In genomic region chr5:65790371-65791163, GRCh38 we compare ENCODE assay signal across 11 cellular contexts.
A peak's percentile ranks its signal among the peaks of the same experiment; 100 is the strongest.
DNase-seq lines count a peak whose midpoint lies in the region; ATAC-seq and TF ChIP-seq lines count a peak whose summit lies in the region.
"Had no signal": no experiment of that assay in that cellular context is flagged by ENCODE, and none has a peak within 500 bp of the region (broad histone marks: within the 10 kb centered on the region; RNA-seq: fewer than 3 reads in every experiment).

No MANE protein-coding gene starts in this region.

- peaks cover 0 to 2% (median 0%) of the 10 kb centered on the region in 3 donors for H3K27me3 Mint-ChIP-seq in CD14-positive monocyte (ENCODE audit: low read depth in 3 of 3)
- H3K27me3 Mint-ChIP-seq in activated CD8-positive, alpha-beta T cell treated with anti-CD3 and anti-CD28 coated beads for 36 hours: no peaks in the 10 kb centered on the region
- no peaks in the 10 kb centered on the region for H3K27me3 Mint-ChIP-seq in memory B cell
- peaks cover 4% of the 10 kb centered on the region for H3K27me3 Mint-ChIP-seq in glutamatergic neuron (ENCODE audit: unreplicated experiment)
- H3K27me3 Mint-ChIP-seq: CD4-positive, alpha-beta memory T cell had no signal

- H3K27ac Mint-ChIP-seq in CD14-positive monocyte: peak overlapping the region; percentile 74 to 89 (median 82)
- peak overlapping the region; percentile 76 for H3K27ac Mint-ChIP-seq in activated CD8-positive, alpha-beta T cell treated with anti-CD3 and anti-CD28 coated beads for 36 hours
- peak overlapping the region; percentile 55 for H3K27ac Mint-ChIP-seq in memory B cell
- no peak overlapping the region for H3K27ac Mint-ChIP-seq in glutamatergic neuron (ENCODE audit: unreplicated experiment)

- ATAC-seq in GM18907 (IDR thresholded peaks at IDR 0.05; ENCODE audit: unreplicated experiment) (peak; percentile 56), memory B cell (ENCODE audit: low read depth) (peak; percentile 99), HG02973 (IDR thresholded peaks at IDR 0.05; ENCODE audit: unreplicated experiment) (no peak)
- ATAC-seq in activated CD8-positive, alpha-beta T cell treated with anti-CD3 and anti-CD28 coated beads for 36 hours: peak; percentile 91
- ATAC-seq: sciatic nerve had no signal

- H3K4me1 Mint-ChIP-seq in CD14-positive monocyte (peaks cover 9% of the 10 kb centered on the region), memory B cell (peaks cover 5% of the 10 kb centered on the region), glutamatergic neuron (ENCODE audit: low read depth, unreplicated experiment) (no peaks in the 10 kb centered on the region)
- peaks cover 16% of the 10 kb centered on the region for H3K4me1 Mint-ChIP-seq in activated CD8-positive, alpha-beta T cell treated with anti-CD3 and anti-CD28 coated beads for 36 hours (ENCODE audit: low read depth)

- DNase-seq in CD14-positive monocyte (ENCODE audit: low spot score): peak; percentile 88
- peak; percentile 64 for DNase-seq in activated CD8-positive, alpha-beta T cell treated with anti-CD3 and anti-CD28 coated beads for 36 hours
- DNase-seq in memory B cell (ENCODE audit: low spot score in 2 of 2): peak; percentile 15 to 33
- DNase-seq in NCI-H1930 (lab: John Stamatoyannopoulos, UW): no peak
- no peak for DNase-seq in NCI-H2081 treated with DMSO at 0.1 percent for 48 hours (lab: John Stamatoyannopoulos, UW)
- DNase-seq in glutamatergic neuron: no peak
- DNase-seq: NCI-H187 treated with DMSO at 0.1 percent for 48 hours had no signal

- TF ChIP-seq CTCF in CD14-positive monocyte (IDR thresholded peaks at IDR 0.05) (no peak), glutamatergic neuron (IDR thresholded peaks at IDR 0.05; ENCODE audit: partially characterized antibody, unreplicated experiment) (no peak)
- TF ChIP-seq CTCF in activated CD8-positive, alpha-beta T cell treated with anti-CD3 and anti-CD28 coated beads for 36 hours (IDR thresholded peaks at IDR 0.05): no peak

- no peak overlapping the region for H3K4me3 Mint-ChIP-seq in CD14-positive monocyte
- no peak overlapping the region for H3K4me3 Mint-ChIP-seq in activated CD8-positive, alpha-beta T cell treated with anti-CD3 and anti-CD28 coated beads for 36 hours
- no peak overlapping the region for H3K4me3 Mint-ChIP-seq in memory B cell
- no peak overlapping the region for H3K4me3 Mint-ChIP-seq in glutamatergic neuron (ENCODE audit: unreplicated experiment)

- POLR2A ChIA-PET in activated CD8-positive, alpha-beta T cell treated with anti-CD3 and anti-CD28 coated beads for 36 hours (lab: Charles Lee): interaction anchor here (0.6 to 1.4 kb wide), 2 partner anchors 12 to 134 kb away, joined by 3 read pairs; no protein-coding TSS in a partner anchor

- H3K36me3 Mint-ChIP-seq in CD14-positive monocyte: peaks cover 44 to 72% of the 10 kb centered on the region in 2 donors
- H3K36me3 Mint-ChIP-seq in activated CD8-positive, alpha-beta T cell treated with anti-CD3 and anti-CD28 coated beads for 36 hours (ENCODE audit: low read depth): peaks cover 42% of the 10 kb centered on the region
- peaks cover 10% of the 10 kb centered on the region for H3K36me3 Mint-ChIP-seq in memory B cell
- H3K36me3 Mint-ChIP-seq in glutamatergic neuron (ENCODE audit: unreplicated experiment): peaks cover 9% of the 10 kb centered on the region

- peaks cover 8 to 20% (median 10%) of the 10 kb centered on the region in 7 donors for H3K9me3 Mint-ChIP-seq in CD14-positive monocyte
- peaks cover 11% of the 10 kb centered on the region for H3K9me3 Mint-ChIP-seq in activated CD8-positive, alpha-beta T cell treated with anti-CD3 and anti-CD28 coated beads for 36 hours
- H3K9me3 Mint-ChIP-seq in memory B cell: no peaks in the 10 kb centered on the region
- H3K9me3 Mint-ChIP-seq in glutamatergic neuron (ENCODE audit: unreplicated experiment): peaks cover 2% of the 10 kb centered on the region

- CTCF ChIA-PET in activated CD8-positive, alpha-beta T cell treated with anti-CD3 and anti-CD28 coated beads for 36 hours (lab: Charles Lee): interaction anchor here (1.3 kb wide), 1 partner anchor 380 kb away, joined by 5 read pairs; no protein-coding TSS in a partner anchor

- intact Hi-C loops in CD14-positive monocyte (cut with micrococcal nuclease): no loop called here
- intact Hi-C loops in activated CD8-positive, alpha-beta T cell treated with anti-CD3 and anti-CD28 coated beads for 36 hours (cut with micrococcal nuclease): no loop called here

Comparison
In these comparisons a context has a peak if more than half of its experiments do, and no peak if none do; other contexts are left out.
1. DNase-seq: peak in CD14-positive monocyte (single experiment), activated CD8-positive, alpha-beta T cell treated with anti-CD3 and anti-CD28 coated beads for 36 hours (single experiment) and memory B cell (2 of 2); none in NCI-H1930 (0 of 2), NCI-H2081 treated with DMSO at 0.1 percent for 48 hours (single experiment) and glutamatergic neuron (single experiment).